Comparison of ENCODE assay signal across 27 cellular contexts in the genomic region with DNA sequence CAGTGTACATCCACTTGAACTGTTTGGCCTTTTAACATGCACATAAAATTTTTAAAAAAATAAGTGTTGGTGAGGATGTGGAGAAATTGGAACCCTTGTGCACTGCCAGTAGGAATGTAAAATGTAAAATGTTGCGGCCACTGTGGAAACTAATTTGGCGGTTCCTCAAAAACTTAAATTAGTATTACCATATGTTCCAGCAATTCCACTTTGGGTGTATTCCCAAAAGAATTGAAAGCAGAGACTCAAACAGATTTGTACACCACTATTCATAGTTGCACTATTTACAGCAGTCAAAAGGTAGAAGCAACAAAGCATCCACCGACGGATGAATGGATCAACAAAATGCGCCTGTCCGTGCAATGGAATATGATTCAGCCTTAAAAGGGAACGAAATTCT.
"Had no signal": no experiment of that assay in that cellular context is flagged by ENCODE, and none has a peak within 500 bp of the region (broad histone marks: within the 10 kb centered on the region; RNA-seq: fewer than 3 reads in every experiment).

No MANE protein-coding gene starts in this region.

- H3K4me3 Mint-ChIP-seq: dendritic cell treated with granulocyte-macrophage colony-stimulating factor and Interleukin-4, amounts not matched to agents 40 ng/mL and 50 ng/mL, for 4 days; endodermal cell; immature natural killer cell; naive thymus-derived CD4-positive, alpha-beta T cell; nephron; neural progenitor cell; type B pancreatic cell had no signal

- H3K4me1 Mint-ChIP-seq: endodermal cell; immature natural killer cell; naive thymus-derived CD4-positive, alpha-beta T cell had no signal

- H3K9me3 Mint-ChIP-seq: dendritic cell treated with granulocyte-macrophage colony-stimulating factor and Interleukin-4, amounts not matched to agents 40 ng/mL and 50 ng/mL, for 4 days; immature natural killer cell had no signal

- H3K36me3 Mint-ChIP-seq: neural progenitor cell, type B pancreatic cell had no signal

- ATAC-seq: esophagus mucosa; left ventricle myocardium superior; lower lobe of right lung; naive thymus-derived CD4-positive, alpha-beta T cell; sciatic nerve had no signal

- DNase-seq: colonic mucosa; effector CD8-positive, alpha-beta T cell; endodermal cell; foreskin melanocyte; glutamatergic neuron; hypothalamus; immature natural killer cell; left ventricle myocardium superior; lower lobe of right lung; naive thymus-derived CD4-positive, alpha-beta T cell; stimulated activated CD4-positive, alpha-beta T cell treated with anti-CD3 and anti-CD28 coated beads, Interleukin-12 subunit alpha, Interleukin-12 subunit beta, amount 100 ng/mL, for 4 hours; stimulated activated CD4-positive, alpha-beta T cell treated with anti-CD3 and anti-CD28 coated beads, Interleukin-1b, Interleukin-23, amount 100 ng/mL, for 48 hours; stimulated activated CD4-positive, alpha-beta T cell treated with anti-CD3 and anti-CD28 coated beads, Interleukin-4, amount 100 ng/mL, for 1 hour; stimulated activated CD8-positive, alpha-beta memory T cell treated with anti-CD3 and anti-CD28 coated beads, Interleukin-4, amount 100 ng/mL, for 48 hours; stimulated activated naive CD4-positive, alpha-beta T cell treated with Interleukin-2 at 50 U/mL for 16 hours; stomach; testis; tibial artery had no signal

- H3K27me3 Mint-ChIP-seq: type B pancreatic cell had no signal

- H3K27ac Mint-ChIP-seq: dendritic cell treated with granulocyte-macrophage colony-stimulating factor and Interleukin-4, amounts not matched to agents 40 ng/mL and 50 ng/mL, for 4 days; endodermal cell; immature natural killer cell; naive thymus-derived CD4-positive, alpha-beta T cell; nephron; neural progenitor cell had no signal

- H3K4me3 ChIP-seq: colonic mucosa, lower lobe of right lung, neural progenitor cell, prostate gland, right atrium auricular region, smooth muscle cell, stomach, testis, tibial artery had no signal
